In genomic region chr14:63282997-63283396, GRCh38 we compare ENCODE assay signal across 15 cellular contexts. TPM values are rescaled to one million over a fixed set of nuclear protein-coding genes. Genes with fewer than 3 reads are reported as not detected.
A peak's percentile ranks its signal among the peaks of the same experiment; 100 is the strongest.
DNase-seq lines count a peak whose midpoint lies in the region; ATAC-seq and TF ChIP-seq lines count a peak whose summit lies in the region.
"Had no signal": no experiment of that assay in that cellular context is flagged by ENCODE, and none has a peak within 500 bp of the region (broad histone marks: within the 10 kb centered on the region; RNA-seq: fewer than 3 reads in every experiment).

No MANE protein-coding gene starts in this region.

- H3K4me3 ChIP-seq in dorsolateral prefrontal cortex (peak overlapping the region in 7 of 59 donors; percentile 2 to 16 (median 6)), testis (no peak overlapping the region)
- H3K4me3 ChIP-seq: lower lobe of right lung, PC-9 had no signal

- H3K27me3 Mint-ChIP-seq in activated T-cell treated with anti-CD3 and anti-CD28 coated beads, Interleukin-2, amount 50 U/mL, for 72 hours (ENCODE audit: low read depth): no peaks in the 10 kb centered on the region
- H3K27me3 Mint-ChIP-seq in activated T-cell treated with anti-CD3 and anti-CD28 coated beads, Interleukin-2, amount 50 U/mL, for 24 hours: peaks cover 5% of the 10 kb centered on the region

- H3K36me3 Mint-ChIP-seq in activated T-cell treated with anti-CD3 and anti-CD28 coated beads, Interleukin-2, amount 50 U/mL, for 72 hours (ENCODE audit: insufficient read depth in 2 of 2): no peaks in the 10 kb centered on the region
- H3K36me3 Mint-ChIP-seq in activated T-cell treated with anti-CD3 and anti-CD28 coated beads, Interleukin-2, amount 50 U/mL, for 24 hours (ENCODE audit: low read depth): no peaks in the 10 kb centered on the region

- H3K9me3 Mint-ChIP-seq in activated T-cell treated with anti-CD3 and anti-CD28 coated beads, Interleukin-2, amount 50 U/mL, for 72 hours: no peaks in the 10 kb centered on the region
- no peaks in the 10 kb centered on the region for H3K9me3 Mint-ChIP-seq in activated T-cell treated with anti-CD3 and anti-CD28 coated beads, Interleukin-2, amount 50 U/mL, for 24 hours
- H3K9me3 Mint-ChIP-seq: activated CD4-positive, alpha-beta T cell treated with anti-CD3 and anti-CD28 coated beads, Interleukin-2, amount 10 ng/mL, durations not matched to agents 7 days and 5 days; T-helper 1 cell treated with Interleukin-12 subunit alpha and Interleukin-12 subunit beta and Interleukin-4 antibody, amounts not matched to agents 30 μg/mL and 1 μg/mL, for 36 hours had no signal

- no peak overlapping the region for H3K4me3 Mint-ChIP-seq in activated T-cell treated with anti-CD3 and anti-CD28 coated beads, Interleukin-2, amount 50 U/mL, for 72 hours
- no peak overlapping the region for H3K4me3 Mint-ChIP-seq in activated T-cell treated with anti-CD3 and anti-CD28 coated beads, Interleukin-2, amount 50 U/mL, for 24 hours
- H3K4me3 Mint-ChIP-seq: activated CD4-positive, alpha-beta T cell treated with anti-CD3 and anti-CD28 coated beads, Interleukin-2, amount 10 ng/mL, durations not matched to agents 7 days and 5 days; T-helper 1 cell treated with Interleukin-12 subunit alpha and Interleukin-12 subunit beta and Interleukin-4 antibody, amounts not matched to agents 30 μg/mL and 1 μg/mL, for 36 hours had no signal

- H3K4me1 Mint-ChIP-seq in activated T-cell treated with anti-CD3 and anti-CD28 coated beads, Interleukin-2, amount 50 U/mL, for 72 hours (ENCODE audit: low read depth): no peaks in the 10 kb centered on the region
- H3K4me1 Mint-ChIP-seq in activated T-cell treated with anti-CD3 and anti-CD28 coated beads, Interleukin-2, amount 50 U/mL, for 24 hours (ENCODE audit: low read depth): no peaks in the 10 kb centered on the region
- H3K4me1 Mint-ChIP-seq: activated CD4-positive, alpha-beta T cell treated with anti-CD3 and anti-CD28 coated beads, Interleukin-2, amount 10 ng/mL, durations not matched to agents 7 days and 5 days had no signal

- H3K27ac Mint-ChIP-seq in activated T-cell treated with anti-CD3 and anti-CD28 coated beads, Interleukin-2, amount 50 U/mL, for 72 hours: no peak overlapping the region
- H3K27ac Mint-ChIP-seq in activated T-cell treated with anti-CD3 and anti-CD28 coated beads, Interleukin-2, amount 50 U/mL, for 24 hours: no peak overlapping the region
- H3K27ac Mint-ChIP-seq: activated CD4-positive, alpha-beta T cell treated with anti-CD3 and anti-CD28 coated beads, Interleukin-2, amount 10 ng/mL, durations not matched to agents 7 days and 5 days; T-helper 1 cell treated with Interleukin-12 subunit alpha and Interleukin-12 subunit beta and Interleukin-4 antibody, amounts not matched to agents 30 μg/mL and 1 μg/mL, for 36 hours had no signal

- H3K27ac ChIP-seq in dorsolateral prefrontal cortex (peak overlapping the region in 50 of 59 donors; percentile 2 to 80 (median 44)), testis (no peak overlapping the region)
- H3K27ac ChIP-seq: lower lobe of right lung, PC-9 had no signal

- TF ChIP-seq POLR2A in testis (IDR thresholded peaks at IDR 0.05): no peak

- peak; percentile 81 to 96 for ATAC-seq in activated T-cell treated with anti-CD3 and anti-CD28 coated beads, Interleukin-2, amount 50 U/mL, for 72 hours (replicated peaks in 1 of 2)
- ATAC-seq in GM21786 (IDR thresholded peaks at IDR 0.05; ENCODE audit: unreplicated experiment): peak; percentile 59
- ATAC-seq: lower lobe of right lung had no signal

- intact Hi-C loops in dorsolateral prefrontal cortex (cut with DNase I) (no loop called here), testis (cut with DNase I; ENCODE audit: low total_unique reads) (no loop called here)

- no peak for TF ChIP-seq CTCF in dorsolateral prefrontal cortex (IDR thresholded peaks at IDR 0.05 in 54 of 56, conservative IDR thresholded peaks at IDR 0.05 in 2 of 56; ENCODE audit: low read depth in 1 of 56, partially characterized antibody in 56 of 56)
- TF ChIP-seq CTCF in testis (IDR thresholded peaks at IDR 0.05): no peak

- 76 to 79% methylated on average over 7 of the region's 7 CpGs for WGBS in testis, 2 donors

- no peaks in the 10 kb centered on the region for H3K36me3 ChIP-seq in testis (ENCODE audit: low read depth, missing control alignments)

- DNase-seq in activated T-cell treated with anti-CD3 and anti-CD28 coated beads, Interleukin-2, amount 50 U/mL, for 72 hours: peak; percentile 3 to 34
- no peak for DNase-seq in activated T-cell treated with anti-CD3 and anti-CD28 coated beads, Interleukin-2, amount 50 U/mL, for 24 hours
- no peak for DNase-seq in dorsolateral prefrontal cortex
- peak; percentile 52 for DNase-seq in superior temporal gyrus (ENCODE audit: extremely low spot score)
- no peak for DNase-seq in testis
- DNase-seq in AML-193 (lab: John Stamatoyannopoulos, UW): no peak
- no peak for DNase-seq in NCI-H446 treated with DMSO at 0.1 percent for 48 hours (lab: John Stamatoyannopoulos, UW)
- DNase-seq: activated CD4-positive, alpha-beta T cell treated with anti-CD3 and anti-CD28 coated beads, Interleukin-2, amount 10 ng/mL, durations not matched to agents 7 days and 5 days; activated naive CD4-positive, alpha-beta T cell; lower lobe of right lung; occipital lobe; PC-9 had no signal

- H3K4me1 ChIP-seq in testis: no peaks in the 10 kb centered on the region
- H3K4me1 ChIP-seq: lower lobe of right lung had no signal

- no peaks in the 10 kb centered on the region for H3K9me3 ChIP-seq in testis
- H3K9me3 ChIP-seq: lower lobe of right lung had no signal

- H3K27me3 ChIP-seq in dorsolateral prefrontal cortex (peaks cover 0 to 13% (median 0%) of the 10 kb centered on the region in 45 donors), testis (no peaks in the 10 kb centered on the region)

RNA-seq across cellular contexts. Expression of gene GPHB5, which starts 35.7 kb away (rescaled TPM):
- not detected for total RNA-seq in activated T-cell treated with anti-CD3 and anti-CD28 coated beads, Interleukin-2, amount 50 U/mL, for 72 hours
- total RNA-seq in dorsolateral prefrontal cortex (1 to 10 TPM in 3 of 120 experiments, not detected in 117; 1.1 to 1.5 (median 1.1) TPM), testis (not detected)
- not detected for polyA plus RNA-seq in testis (ENCODE audit: insufficient read depth, low read depth, low replicate concordance)
- total RNA-seq: activated CD4-positive, alpha-beta T cell treated with anti-CD3 and anti-CD28 coated beads, Interleukin-2, amount 10 ng/mL, durations not matched to agents 7 days and 5 days; bronchial epithelial cell; lower lobe of right lung; occipital lobe; PC-9 had no signal

Comparison
In these comparisons a context has a peak if more than half of its experiments do, and no peak if none do; other contexts are left out.
1. DNase-seq: peak in activated T-cell treated with anti-CD3 and anti-CD28 coated beads, Interleukin-2, amount 50 U/mL, for 72 hours (2 of 2) and superior temporal gyrus (single experiment); none in activated T-cell treated with anti-CD3 and anti-CD28 coated beads, Interleukin-2, amount 50 U/mL, for 24 hours (single experiment), dorsolateral prefrontal cortex (0 of 10), testis (single experiment), AML-193 (0 of 2) and NCI-H446 treated with DMSO at 0.1 percent for 48 hours (single experiment).
2. H3K27ac ChIP-seq: peak in dorsolateral prefrontal cortex (50 of 59); none in testis (0 of 2).